ENCODE assay signal across 19 cellular contexts in genomic region chr13:99208185-99208584, GRCh38. TPM values are rescaled to one million over a fixed set of nuclear protein-coding genes. Genes with fewer than 3 reads are reported as not detected.
"Had no signal": no experiment of that assay in that cellular context is flagged by ENCODE, and none has a peak within 500 bp of the region (broad histone marks: within the 10 kb centered on the region; RNA-seq: fewer than 3 reads in every experiment).

No MANE protein-coding gene starts in this region.

- H3K4me3 ChIP-seq: gastrocnemius medialis, heart right ventricle, tibial artery had no signal

- H3K27ac ChIP-seq: tibial artery had no signal

- H3K36me3 ChIP-seq: gastrocnemius medialis had no signal

- H3K27ac Mint-ChIP-seq: activated CD4-positive, alpha-beta memory T cell treated with anti-CD3 and anti-CD28 coated beads for 36 hours; progenitor cell of endocrine pancreas had no signal

- H3K27me3 Mint-ChIP-seq: activated CD4-positive, alpha-beta memory T cell treated with anti-CD3 and anti-CD28 coated beads for 36 hours; activated CD4-positive, alpha-beta T cell treated with anti-CD3 and anti-CD28 coated beads for 36 hours; progenitor cell of endocrine pancreas had no signal

- H3K9me3 ChIP-seq: gastrocnemius medialis, heart right ventricle, tibial artery had no signal

- H3K36me3 Mint-ChIP-seq: WTC11 had no signal

- DNase-seq: activated CD4-positive, alpha-beta memory T cell treated with anti-CD3 and anti-CD28 coated beads for 36 hours; activated CD4-positive, alpha-beta T cell treated with anti-CD3 and anti-CD28 coated beads for 36 hours; activated naive CD4-positive, alpha-beta T cell treated with Interleukin-2 at 50 U/mL for 16 hours; activated T-cell treated with anti-CD3 and anti-CD28 coated beads for 4 hours; caudate nucleus; gastrocnemius medialis; heart right ventricle; immature natural killer cell; left ventricle myocardium superior; stimulated activated CD4-positive, alpha-beta T cell treated with anti-CD3 and anti-CD28 coated beads, Interleukin-12 subunit alpha, Interleukin-12 subunit beta, amount 100 ng/mL, for 4 hours; stimulated activated CD4-positive, alpha-beta T cell treated with anti-CD3 and anti-CD28 coated beads, Interleukin-1b, Interleukin-23, amount 100 ng/mL, for 48 hours; stimulated activated naive CD4-positive, alpha-beta T cell treated with Interleukin-2 at 50 U/mL for 16 hours; tibial artery had no signal

- ATAC-seq: activated CD4-positive, alpha-beta T cell treated with anti-CD3 and anti-CD28 coated beads for 36 hours; gastrocnemius medialis had no signal

- H3K9me3 Mint-ChIP-seq: activated CD4-positive, alpha-beta memory T cell treated with anti-CD3 and anti-CD28 coated beads for 36 hours; brain; immature natural killer cell; neural crest cell; WTC11 had no signal

- H3K4me3 Mint-ChIP-seq: activated CD4-positive, alpha-beta memory T cell treated with anti-CD3 and anti-CD28 coated beads for 36 hours; activated CD4-positive, alpha-beta T cell treated with anti-CD3 and anti-CD28 coated beads for 36 hours; brain; immature natural killer cell; neural crest cell; WTC11 had no signal

- H3K27me3 ChIP-seq: gastrocnemius medialis, heart right ventricle, tibial artery had no signal

RNA-seq across cellular contexts. Expression of gene GPR18, which starts 50.0 kb away (rescaled TPM):
- total RNA-seq: epithelial cell of proximal tubule, gastrocnemius medialis, left ventricle myocardium superior, myocyte, neural crest cell, progenitor cell of endocrine pancreas had no signal
